Comparison of ENCODE assay signal across 1 cellular context in genomic region chr19:4123615-4124568, GRCh38.
TF ChIP-seq lines count a peak whose summit lies in the region.

Gene MAP2K2 (minus strand): TSS chr19:4124122. CDS start chr19:4123875, 247 bp downstream.

TF ChIP-seq in HepG2, 621 proteins besides CTCF, POLR2A, EP300 and RAD21 (continued from another document and continues in another):
- TF ChIP-seq ZC3H13 (CRISPR knock-in tag; IDR thresholded peaks at IDR 0.05) (no peak), ZNF18 (CRISPR knock-in tag; IDR thresholded peaks at IDR 0.05; ENCODE audit: insufficient replicate concordance) (no peak), ZBTB38 (CRISPR knock-in tag; IDR thresholded peaks at IDR 0.05) (peak; percentile 75), ZNF616 (CRISPR knock-in tag; IDR thresholded peaks at IDR 0.05; ENCODE audit: low read depth) (peak; percentile 89), ZBTB33 (CRISPR knock-in tag; IDR thresholded peaks at IDR 0.05) (peak; percentile 71; the same call in 1 of the 2 replicates), FOXP4 (CRISPR knock-in tag; IDR thresholded peaks at IDR 0.05) (no peak; the same call in none of the 2 replicates), TCF7 (IDR thresholded peaks at IDR 0.05; ENCODE audit: low read depth) (no peak), EZH2 (conservative IDR thresholded peaks at IDR 0.05; ENCODE audit: low read depth, low read length) (no peak), ZNF788 (CRISPR knock-in tag; IDR thresholded peaks at IDR 0.05; ENCODE audit: borderline replicate concordance) (peak; percentile 79; the same call in 1 of the 2 replicates), ZNF263 (CRISPR knock-in tag; IDR thresholded peaks at IDR 0.05) (peak; percentile 63), POGZ (CRISPR knock-in tag; IDR thresholded peaks at IDR 0.05) (peak; percentile 52; the same call in 1 of the 2 replicates), GTF2F1 (IDR thresholded peaks at IDR 0.05; ENCODE audit: low read length) (no peak), KLF12 (CRISPR knock-in tag; IDR thresholded peaks at IDR 0.05; ENCODE audit: borderline replicate concordance) (peak; percentile 78; the same call in 1 of the 2 replicates), ZBTB39 (CRISPR knock-in tag; IDR thresholded peaks at IDR 0.05) (no peak; the same call in 1 of the 2 replicates), ZNF441 (CRISPR knock-in tag; IDR thresholded peaks at IDR 0.05; ENCODE audit: borderline replicate concordance) (0 out of 2 replicates have a peak, but pooled peaks have one; percentile 37), DBP (CRISPR knock-in tag; IDR thresholded peaks at IDR 0.05; ENCODE audit: not compliant biosample characterization) (no peak), TEF (CRISPR knock-in tag; IDR thresholded peaks at IDR 0.05) (no peak; the same call in 1 of the 2 replicates), MXD1 (CRISPR knock-in tag; IDR thresholded peaks at IDR 0.05) (peak; percentile 77), ZBTB34 (CRISPR knock-in tag; IDR thresholded peaks at IDR 0.05) (0 out of 2 replicates have a peak, but pooled peaks have one; percentile 60), WIZ (CRISPR knock-in tag; IDR thresholded peaks at IDR 0.05) (no peak), FOXA3 (CRISPR knock-in tag; IDR thresholded peaks at IDR 0.05) (peak; percentile 61), NR3C1 (CRISPR knock-in tag; IDR thresholded peaks at IDR 0.05) (no peak), ZNF496 (CRISPR knock-in tag; IDR thresholded peaks at IDR 0.05; ENCODE audit: insufficient replicate concordance) (no peak), ZHX1 (CRISPR knock-in tag; IDR thresholded peaks at IDR 0.05; ENCODE audit: low read depth) (0 out of 2 replicates have a peak, but pooled peaks have one; percentile 28), ZNF142 (CRISPR knock-in tag; IDR thresholded peaks at IDR 0.05) (peak; percentile 82), MAF1 (CRISPR knock-in tag; IDR thresholded peaks at IDR 0.05; ENCODE audit: borderline replicate concordance) (0 out of 2 replicates have a peak, but pooled peaks have one; percentile 58), ZNF12 (CRISPR knock-in tag; IDR thresholded peaks at IDR 0.05) (peak; percentile 71), ZNF572 (CRISPR knock-in tag; IDR thresholded peaks at IDR 0.05) (no peak), ZSCAN29 (CRISPR knock-in tag; conservative IDR thresholded peaks at IDR 0.05) (no peak), ZNF776 (CRISPR knock-in tag; IDR thresholded peaks at IDR 0.05) (no peak; the same call in 1 of the 2 replicates), ZNF292 (CRISPR knock-in tag; IDR thresholded peaks at IDR 0.05; ENCODE audit: borderline replicate concordance, low read depth) (no peak), RFXAP (CRISPR knock-in tag; IDR thresholded peaks at IDR 0.05; ENCODE audit: borderline replicate concordance) (peak; percentile 79; the same call in 1 of the 2 replicates), ZFP36L1 (CRISPR knock-in tag; IDR thresholded peaks at IDR 0.05) (no peak)
